11 cellular contexts compared by ENCODE assay signal in genomic region chr2:236919209-236919608, GRCh38.
A peak's percentile ranks its signal among the peaks of the same experiment; 100 is the strongest.
DNase-seq lines count a peak whose midpoint lies in the region; ATAC-seq and TF ChIP-seq lines count a peak whose summit lies in the region.
"Had no signal": no experiment of that assay in that cellular context is flagged by ENCODE, and none has a peak within 500 bp of the region (broad histone marks: within the 10 kb centered on the region; RNA-seq: fewer than 3 reads in every experiment).

No MANE protein-coding gene starts in this region.

- H3K4me3 ChIP-seq in GM23338: no peak overlapping the region
- H3K4me3 ChIP-seq in cardiac fibroblast (replicated peaks in 1 of 2; ENCODE audit: low read depth in 2 of 2, low read length in 2 of 2): no peak overlapping the region
- H3K4me3 ChIP-seq: stomach had no signal

- no peaks in the 10 kb centered on the region for H3K9me3 Mint-ChIP-seq in GM23338
- no peaks in the 10 kb centered on the region for H3K9me3 Mint-ChIP-seq in mesothelial cell of epicardium

- no peak for TF ChIP-seq CTCF in GM23338 (conservative IDR thresholded peaks at IDR 0.05; ENCODE audit: low read depth in 2 of 2)
- TF ChIP-seq CTCF in cardiac fibroblast (IDR thresholded peaks at IDR 0.05; ENCODE audit: low read depth, low read length): no peak
- TF ChIP-seq CTCF in mesothelial cell of epicardium (IDR thresholded peaks at IDR 0.05; ENCODE audit: unreplicated experiment): no peak

- no peak overlapping the region for H3K4me3 Mint-ChIP-seq in GM23338
- no peak overlapping the region for H3K4me3 Mint-ChIP-seq in mesothelial cell of epicardium

- no peak overlapping the region for H3K27ac ChIP-seq in GM23338 (ENCODE audit: low read depth)
- H3K27ac ChIP-seq: stomach had no signal

- no peaks in the 10 kb centered on the region for H4K20me1 ChIP-seq in GM23338 (replicated peaks; ENCODE audit: insufficient read depth)

- no peaks in the 10 kb centered on the region for H3K27me3 ChIP-seq in GM23338 (ENCODE audit: insufficient read depth)
- H3K27me3 ChIP-seq: stomach had no signal

- H3K36me3 Mint-ChIP-seq in GM23338 (ENCODE audit: low read depth): no peaks in the 10 kb centered on the region
- H3K36me3 Mint-ChIP-seq in mesothelial cell of epicardium: no peaks in the 10 kb centered on the region
- H3K36me3 Mint-ChIP-seq: CD14-positive monocyte had no signal

- no peaks in the 10 kb centered on the region for H3K79me2 ChIP-seq in GM23338 (replicated peaks; ENCODE audit: insufficient read depth)

- ATAC-seq in GM23338 (peak; percentile 48; the same call in 1 of the 3 replicates), HG02759 (IDR thresholded peaks at IDR 0.05; ENCODE audit: unreplicated experiment) (no peak), HG02798 (IDR thresholded peaks at IDR 0.05; ENCODE audit: poor library complexity, unreplicated experiment) (no peak)

- H3K9me2 ChIP-seq in GM23338 (ENCODE audit: insufficient read depth): no peaks in the 10 kb centered on the region; the same call in 1 of the 2 replicates

- no peaks in the 10 kb centered on the region for H3K36me3 ChIP-seq in GM23338 (ENCODE audit: insufficient read depth)
- H3K36me3 ChIP-seq: stomach had no signal

- no peaks in the 10 kb centered on the region for H3K4me1 ChIP-seq in GM23338 (ENCODE audit: insufficient read depth)

- H3K27ac Mint-ChIP-seq in GM23338: no peak overlapping the region
- peak overlapping the region; percentile 77 for H3K27ac Mint-ChIP-seq in mesothelial cell of epicardium

- H3K4me2 ChIP-seq in GM23338: no peak overlapping the region

- no peaks in the 10 kb centered on the region for H3F3A ChIP-seq in GM23338 (replicated peaks; ENCODE audit: low read depth)

- DNase-seq in GM23338 (ENCODE audit: low spot score) (no peak), NOMO-1 (lab: John Stamatoyannopoulos, UW; ENCODE audit: unreplicated experiment in 2 of 2) (peak; percentile 54), cardiac fibroblast (ENCODE audit: low read depth in 2 of 2) (peak; percentile 32 to 65), mesothelial cell of epicardium (ENCODE audit: low spot score in 2 of 2, unreplicated experiment in 2 of 2) (no peak)
- DNase-seq in activated CD4-positive, alpha-beta T cell treated with anti-CD3 and anti-CD28 coated beads for 4 hours: no peak
- DNase-seq: activated naive CD4-positive, alpha-beta T cell treated with anti-CD3 and anti-CD28 coated beads, Interleukin-2, amount 50 U/mL, for 16 hours; H7; stomach had no signal

- peaks cover 6% of the 10 kb centered on the region for H3K27me3 Mint-ChIP-seq in GM23338 (ENCODE audit: insufficient read depth, low read depth, poor library complexity)
- H3K27me3 Mint-ChIP-seq in mesothelial cell of epicardium (ENCODE audit: low read depth): no peaks in the 10 kb centered on the region

- H2AFZ ChIP-seq in GM23338: no peak overlapping the region

- H3K4me1 Mint-ChIP-seq in GM23338 (peaks cover 4% of the 10 kb centered on the region; the same call in 2 of the 3 replicates), mesothelial cell of epicardium (peaks cover 29% of the 10 kb centered on the region)

TF ChIP-seq in GM23338, 12 proteins besides CTCF, POLR2A, EP300 and RAD21:
- TF ChIP-seq CREB1 (CRISPR knock-in tag; IDR thresholded peaks at IDR 0.05; ENCODE audit: low read depth) (no peak), REST (IDR thresholded peaks at IDR 0.05; ENCODE audit: unreplicated experiment) (no peak), ZNF114 (CRISPR knock-in tag; IDR thresholded peaks at IDR 0.05) (no peak), ZNF462 (CRISPR knock-in tag; IDR thresholded peaks at IDR 0.05) (no peak)

Comparison
In these comparisons a context has a peak if more than half of its experiments do, and no peak if none do; other contexts are left out.
1. DNase-seq: peak in NOMO-1 (2 of 2) and cardiac fibroblast (2 of 2); none in GM23338 (single experiment), mesothelial cell of epicardium (0 of 2) and activated CD4-positive, alpha-beta T cell treated with anti-CD3 and anti-CD28 coated beads for 4 hours (0 of 2).